In genomic region chr5:34189752-34190411, GRCh38 we compare ENCODE assay signal across 8 cellular contexts.
DNase-seq lines count a peak whose midpoint lies in the region; TF ChIP-seq lines count a peak whose summit lies in the region.
"Not testable (repeated sequence)": the region's sequence is repeated elsewhere in the genome, so short reads cannot be mapped to it uniquely, and the experiment has no call there.

No MANE protein-coding gene starts in this region.

- H3K4me1 ChIP-seq in adrenal gland (replicated peaks in 1 of 2); stomach: not testable (repeated sequence)
- peaks cover 19% of the 10 kb centered on the region for H3K4me1 ChIP-seq in neural progenitor cell

- peaks cover 30% of the 10 kb centered on the region for H3K36me3 Mint-ChIP-seq in neural progenitor cell

- H3K4me2 ChIP-seq in neural progenitor cell: not testable (repeated sequence)

- H3K36me3 ChIP-seq in adrenal gland (replicated peaks in 1 of 2); neural progenitor cell: not testable (repeated sequence)
- peaks cover 7 to 54% (median 33%) of the 10 kb centered on the region in 4 donors for H3K36me3 ChIP-seq in stomach

- TF ChIP-seq EP300 in stomach (IDR thresholded peaks at IDR 0.05): not testable (repeated sequence)

- peak; percentile 0 for DNase-seq in COLO829 (ENCODE audit: low spot score)
- peak; percentile 4 for DNase-seq in HEK293T (ENCODE audit: extremely low spot score)
- DNase-seq in T-helper 2 cell: peak in 4 of 5 experiments; percentile 1 to 23 (median 4)
- DNase-seq in adrenal gland: peak in 4 of 7 donors; percentile 22 to 53 (median 36)
- DNase-seq in fibroblast of pulmonary artery (ENCODE audit: low read depth): peak; percentile 4
- peak; percentile 7 for DNase-seq in iris pigment epithelial cell (ENCODE audit: low read depth)
- peak; percentile 1 for DNase-seq in neural progenitor cell (ENCODE audit: low spot score)
- DNase-seq in stomach: peak; percentile 32

- peaks cover 15% of the 10 kb centered on the region for H3K9me3 Mint-ChIP-seq in neural progenitor cell

- H3K27ac ChIP-seq in adrenal gland, neural progenitor cell, stomach: not testable (repeated sequence)

- 96 to 98% (median 97%) methylated on average over 16 of the region's 16 CpGs for WGBS in adrenal gland, 4 donors
- WGBS in stomach, 5 donors: 97 to 98% (median 97%) methylated on average over 16 of the region's 16 CpGs

- CTCF ChIA-PET in HEK293T (lab: Yijun Ruan, JAX): not testable (repeated sequence)

- not testable (repeated sequence) for H3K9ac ChIP-seq in neural progenitor cell

- H3K27me3 ChIP-seq in adrenal gland, neural progenitor cell, stomach: not testable (repeated sequence)

- peaks cover 31% of the 10 kb centered on the region for H3K4me1 Mint-ChIP-seq in neural progenitor cell

- POLR2A ChIA-PET in HEK293T (lab: Yijun Ruan, JAX): not testable (repeated sequence)

- not testable (repeated sequence) for H3F3A ChIP-seq in neural progenitor cell (ENCODE audit: low read depth)

- TF ChIP-seq POLR2A in adrenal gland (IDR thresholded peaks at IDR 0.05); stomach (IDR thresholded peaks at IDR 0.05): not testable (repeated sequence)

- H3K9me3 ChIP-seq in adrenal gland (replicated peaks in 1 of 3); neural progenitor cell (ENCODE audit: low read depth); stomach: not testable (repeated sequence)

- peak overlapping the region; percentile 27 for H3K27ac Mint-ChIP-seq in neural progenitor cell

- not testable (repeated sequence) for H3K4me3 Mint-ChIP-seq in neural progenitor cell

- H3K79me2 ChIP-seq in neural progenitor cell (ENCODE audit: low read depth): peaks cover 19% of the 10 kb centered on the region

- not testable (repeated sequence) for H4K20me1 ChIP-seq in neural progenitor cell (ENCODE audit: low read depth)

- intact Hi-C loops in adrenal gland (cut with DNase I); stomach (cut with DNase I; ENCODE audit: low total_unique reads): not testable (repeated sequence)

- TF ChIP-seq CTCF in adrenal gland (IDR thresholded peaks at IDR 0.05); fibroblast of pulmonary artery (IDR thresholded peaks at IDR 0.05; ENCODE audit: low read length, missing control alignments); neural progenitor cell (IDR thresholded peaks at IDR 0.05); stomach (IDR thresholded peaks at IDR 0.05): not testable (repeated sequence)

- not testable (repeated sequence) for H3K4me3 ChIP-seq in adrenal gland; fibroblast of pulmonary artery (replicated peaks; ENCODE audit: low read depth, low read length); neural progenitor cell; stomach

- not testable (repeated sequence) for H2AFZ ChIP-seq in neural progenitor cell (replicated peaks)

- peaks cover 16% of the 10 kb centered on the region for H3K27me3 Mint-ChIP-seq in neural progenitor cell (ENCODE audit: insufficient read depth, low read depth)
